In genomic region chr14:76186318-76187027, GRCh38 we compare ENCODE assay signal across 11 cellular contexts. TPM values are rescaled to one million over a fixed set of nuclear protein-coding genes. Genes with fewer than 3 reads are reported as not detected.
A peak's percentile ranks its signal among the peaks of the same experiment; 100 is the strongest.
DNase-seq lines count a peak whose midpoint lies in the region; ATAC-seq and TF ChIP-seq lines count a peak whose summit lies in the region.
"Had no signal": no experiment of that assay in that cellular context is flagged by ENCODE, and none has a peak within 500 bp of the region (broad histone marks: within the 10 kb centered on the region; RNA-seq: fewer than 3 reads in every experiment).

No MANE protein-coding gene starts in this region.

- intact Hi-C loops in activated CD4-positive, alpha-beta memory T cell treated with anti-CD3 and anti-CD28 coated beads for 36 hours (cut with micrococcal nuclease): no loop called here

- CTCF ChIA-PET in activated CD4-positive, alpha-beta memory T cell treated with anti-CD3 and anti-CD28 coated beads for 36 hours (lab: Charles Lee): interaction anchor here (1.8 kb wide), 1 partner anchor 135 kb away, joined by 5 read pairs; no protein-coding TSS in a partner anchor

- ATAC-seq in GM18505 (IDR thresholded peaks at IDR 0.05; ENCODE audit: unreplicated experiment) (peak; percentile 69), GM21717 (IDR thresholded peaks at IDR 0.05; ENCODE audit: unreplicated experiment) (peak; percentile 46), HG03469 (IDR thresholded peaks at IDR 0.05; ENCODE audit: unreplicated experiment) (no peak)

- no peak overlapping the region for H3K4me3 Mint-ChIP-seq in activated CD4-positive, alpha-beta memory T cell treated with anti-CD3 and anti-CD28 coated beads for 36 hours

- POLR2A ChIA-PET in activated CD4-positive, alpha-beta memory T cell treated with anti-CD3 and anti-CD28 coated beads for 36 hours (lab: Charles Lee): interaction anchor here (0.6 kb wide), 1 partner anchor 25 kb away, joined by 4 read pairs; no protein-coding TSS in a partner anchor

- DNase-seq in COLO668 (lab: John Stamatoyannopoulos, UW; ENCODE audit: unreplicated experiment) (peak; percentile 35), NCI-H2196 treated with DMSO at 0.1 percent for 48 hours (lab: John Stamatoyannopoulos, UW; ENCODE audit: unreplicated experiment) (peak; percentile 8), cerebellar cortex (ENCODE audit: low spot score) (no peak), NCI-H1930 (lab: John Stamatoyannopoulos, UW) (no peak)
- no peak for DNase-seq in activated CD4-positive, alpha-beta memory T cell treated with anti-CD3 and anti-CD28 coated beads for 36 hours
- DNase-seq: activated CD4-positive, CD25-positive, alpha-beta regulatory T cell; AML-193; kidney had no signal

- no peak overlapping the region for H3K27ac Mint-ChIP-seq in activated CD4-positive, alpha-beta memory T cell treated with anti-CD3 and anti-CD28 coated beads for 36 hours

- peaks cover 43% of the 10 kb centered on the region for H3K36me3 Mint-ChIP-seq in activated CD4-positive, alpha-beta memory T cell treated with anti-CD3 and anti-CD28 coated beads for 36 hours

- no peaks in the 10 kb centered on the region for H3K27me3 Mint-ChIP-seq in activated CD4-positive, alpha-beta memory T cell treated with anti-CD3 and anti-CD28 coated beads for 36 hours

- TF ChIP-seq POLR2A in GM18505 (IDR thresholded peaks at IDR 0.05; ENCODE audit: borderline replicate concordance, extremely low read depth, insufficient read depth, insufficient read length): no peak

- H3K9me3 Mint-ChIP-seq in activated CD4-positive, alpha-beta memory T cell treated with anti-CD3 and anti-CD28 coated beads for 36 hours: no peaks in the 10 kb centered on the region

- H3K4me1 Mint-ChIP-seq in activated CD4-positive, alpha-beta memory T cell treated with anti-CD3 and anti-CD28 coated beads for 36 hours (ENCODE audit: low read depth): peaks cover 7% of the 10 kb centered on the region

RNA-seq across cellular contexts. Expression of gene GPATCH2L, which starts 34.8 kb away (rescaled TPM):
- total RNA-seq in activated CD4-positive, alpha-beta memory T cell treated with anti-CD3 and anti-CD28 coated beads for 36 hours: 10 to 100 TPM; 50.1 to 52.1 TPM

Comparison
In these comparisons a context has a peak if more than half of its experiments do, and no peak if none do; other contexts are left out.
1. DNase-seq: peak in COLO668 (single experiment) and NCI-H2196 treated with DMSO at 0.1 percent for 48 hours (single experiment); none in cerebellar cortex (single experiment), NCI-H1930 (0 of 2) and activated CD4-positive, alpha-beta memory T cell treated with anti-CD3 and anti-CD28 coated beads for 36 hours (single experiment).